In genomic region chr11:126637800-126638175, GRCh38 we compare ENCODE assay signal across 18 cellular contexts.
A peak's percentile ranks its signal among the peaks of the same experiment; 100 is the strongest.
DNase-seq lines count a peak whose midpoint lies in the region; ATAC-seq and TF ChIP-seq lines count a peak whose summit lies in the region.
"Had no signal": no experiment of that assay in that cellular context is flagged by ENCODE, and none has a peak within 500 bp of the region (broad histone marks: within the 10 kb centered on the region; RNA-seq: fewer than 3 reads in every experiment).

No MANE protein-coding gene starts in this region.

- peaks cover 22% of the 10 kb centered on the region for H3K27me3 Mint-ChIP-seq in activated T-cell treated with anti-CD3 and anti-CD28 coated beads, Interleukin-2, amount 50 U/mL, for 4 hours (ENCODE audit: low read depth)

- no peaks in the 10 kb centered on the region for H3K4me1 Mint-ChIP-seq in activated T-cell treated with anti-CD3 and anti-CD28 coated beads, Interleukin-2, amount 50 U/mL, for 4 hours (ENCODE audit: low read depth)
- H3K4me1 Mint-ChIP-seq: activated CD4-positive, alpha-beta T cell treated with anti-CD3 and anti-CD28 coated beads, Interleukin-2, amount 10 ng/mL, durations not matched to agents 7 days and 5 days; CD4-positive, CD25-positive, alpha-beta regulatory T cell had no signal

- no peak for TF ChIP-seq CTCF in AG10803 (conservative IDR thresholded peaks at IDR 0.05; ENCODE audit: low read length)

- no peaks in the 10 kb centered on the region for H3K36me3 Mint-ChIP-seq in activated T-cell treated with anti-CD3 and anti-CD28 coated beads, Interleukin-2, amount 50 U/mL, for 4 hours (ENCODE audit: insufficient read depth)
- H3K36me3 Mint-ChIP-seq: CD4-positive, CD25-positive, alpha-beta regulatory T cell had no signal

- no peaks in the 10 kb centered on the region for H3K27me3 ChIP-seq in MG63
- H3K27me3 ChIP-seq: upper lobe of right lung had no signal

- no peak for ATAC-seq in GM21825 (IDR thresholded peaks at IDR 0.05; ENCODE audit: unreplicated experiment)
- no peak for ATAC-seq in activated T-cell treated with anti-CD3 and anti-CD28 coated beads, Interleukin-2, amount 50 U/mL, for 4 hours
- ATAC-seq: mucosa of descending colon, upper lobe of right lung had no signal

- no peaks in the 10 kb centered on the region for H3K9me3 ChIP-seq in MG63
- H3K9me3 ChIP-seq: mucosa of descending colon, upper lobe of right lung had no signal

- no peaks in the 10 kb centered on the region for H3K36me3 ChIP-seq in MG63
- H3K36me3 ChIP-seq: upper lobe of right lung had no signal

- H3K9me3 Mint-ChIP-seq in activated T-cell treated with anti-CD3 and anti-CD28 coated beads, Interleukin-2, amount 50 U/mL, for 4 hours: no peaks in the 10 kb centered on the region
- H3K9me3 Mint-ChIP-seq: activated CD4-positive, alpha-beta T cell treated with anti-CD3 and anti-CD28 coated beads, Interleukin-2, amount 10 ng/mL, durations not matched to agents 7 days and 5 days; T-helper 2 cell treated with Interferon-gamma antibody and Interleukin-4, amounts not matched to agents 5 μg/mL and 100 μg/mL, for 36 hours had no signal

- DNase-seq in AG10803 (ENCODE audit: low read depth) (peak; percentile 98), MG63 (peak; percentile 92), dedifferentiated amniotic fluid mesenchymal stem cell (ENCODE audit: extremely low spot score) (peak; percentile 93), non-pigmented ciliary epithelial cell (ENCODE audit: low read depth) (peak; percentile 51)
- no peak for DNase-seq in activated effector memory CD4-positive, alpha-beta T cell treated with anti-CD3 and anti-CD28 coated beads, Interleukin-2, amount 50 U/mL, for 16 hours
- no peak for DNase-seq in activated T-cell treated with anti-CD3 and anti-CD28 coated beads, Interleukin-2, amount 50 U/mL, for 4 hours
- no peak for DNase-seq in stimulated activated CD4-positive, alpha-beta T cell treated with anti-CD3 and anti-CD28 coated beads, Interleukin-1b, Interleukin-23, amount 100 ng/mL, for 48 hours
- DNase-seq: activated CD4-positive, alpha-beta T cell treated with anti-CD3 and anti-CD28 coated beads, Interleukin-2, amount 10 ng/mL, durations not matched to agents 7 days and 5 days; CD4-positive, CD25-positive, alpha-beta regulatory T cell; kidney; mucosa of descending colon; NCI-H146; NCI-H524 treated with DMSO at 0.1 percent for 48 hours; posterior cingulate gyrus; RPMI8226; upper lobe of right lung had no signal

- H3K4me3 Mint-ChIP-seq in activated T-cell treated with anti-CD3 and anti-CD28 coated beads, Interleukin-2, amount 50 U/mL, for 4 hours: no peak overlapping the region
- H3K4me3 Mint-ChIP-seq: activated CD4-positive, alpha-beta T cell treated with anti-CD3 and anti-CD28 coated beads, Interleukin-2, amount 10 ng/mL, durations not matched to agents 7 days and 5 days; CD4-positive, CD25-positive, alpha-beta regulatory T cell; T-helper 2 cell treated with Interferon-gamma antibody and Interleukin-4, amounts not matched to agents 5 μg/mL and 100 μg/mL, for 36 hours had no signal

- H3K4me3 ChIP-seq in AG10803 (ENCODE audit: low read length) (no peak overlapping the region), MG63 (no peak overlapping the region)
- H3K4me3 ChIP-seq: mucosa of descending colon, upper lobe of right lung had no signal

Comparison
In these comparisons a context has a peak if more than half of its experiments do, and no peak if none do; other contexts are left out.
1. DNase-seq: peak in AG10803 (single experiment), MG63 (single experiment), dedifferentiated amniotic fluid mesenchymal stem cell (single experiment) and non-pigmented ciliary epithelial cell (single experiment); none in activated effector memory CD4-positive, alpha-beta T cell treated with anti-CD3 and anti-CD28 coated beads, Interleukin-2, amount 50 U/mL, for 16 hours (single experiment), activated T-cell treated with anti-CD3 and anti-CD28 coated beads, Interleukin-2, amount 50 U/mL, for 4 hours (single experiment) and stimulated activated CD4-positive, alpha-beta T cell treated with anti-CD3 and anti-CD28 coated beads, Interleukin-1b, Interleukin-23, amount 100 ng/mL, for 48 hours (single experiment).